8 cellular contexts compared by ENCODE assay signal in the genomic region with DNA sequence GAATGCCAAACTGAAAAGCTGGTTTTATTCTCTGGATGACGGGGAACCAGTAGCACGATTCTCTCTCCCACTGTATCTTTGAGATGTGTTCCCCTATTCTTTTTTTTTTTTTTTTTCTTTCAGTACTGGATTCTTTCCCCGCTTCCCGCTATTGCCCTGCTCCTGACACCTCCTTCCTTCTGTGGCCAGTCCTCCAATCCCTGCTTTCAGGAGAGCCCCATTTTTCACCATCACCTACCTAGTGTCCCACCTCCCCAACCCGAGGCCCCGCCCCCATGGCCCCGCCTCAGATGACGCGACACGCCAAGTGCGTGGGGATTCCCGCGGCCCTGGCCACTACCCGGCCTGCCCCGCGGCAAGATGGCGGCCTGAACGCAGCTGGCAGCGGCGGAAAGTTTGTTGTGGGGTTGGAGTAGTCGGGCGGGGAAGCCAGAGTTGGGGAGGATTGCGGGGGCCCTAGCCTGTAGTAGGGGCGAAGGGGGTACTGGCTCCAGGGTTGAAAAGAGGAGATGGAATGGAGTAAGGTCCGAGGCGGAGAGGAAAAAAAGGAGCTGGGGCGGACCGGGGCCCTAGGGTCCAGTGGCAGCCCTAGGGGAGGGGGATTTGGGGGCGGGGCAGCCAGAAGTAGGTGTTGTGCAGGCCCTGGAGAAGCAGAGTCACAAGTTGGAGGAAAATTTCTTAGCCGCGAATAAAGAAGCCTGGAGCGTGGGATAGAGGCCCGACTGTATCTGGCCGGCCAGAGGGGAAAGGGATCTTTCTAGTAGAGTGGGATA. TPM values are rescaled to one million over a fixed set of nuclear protein-coding genes. Genes with fewer than 3 reads are reported as not detected.
DNase-seq lines count a peak whose midpoint lies in the region; ATAC-seq, FAIRE-seq and TF ChIP-seq lines count a peak whose summit lies in the region.

A gene with protein sequence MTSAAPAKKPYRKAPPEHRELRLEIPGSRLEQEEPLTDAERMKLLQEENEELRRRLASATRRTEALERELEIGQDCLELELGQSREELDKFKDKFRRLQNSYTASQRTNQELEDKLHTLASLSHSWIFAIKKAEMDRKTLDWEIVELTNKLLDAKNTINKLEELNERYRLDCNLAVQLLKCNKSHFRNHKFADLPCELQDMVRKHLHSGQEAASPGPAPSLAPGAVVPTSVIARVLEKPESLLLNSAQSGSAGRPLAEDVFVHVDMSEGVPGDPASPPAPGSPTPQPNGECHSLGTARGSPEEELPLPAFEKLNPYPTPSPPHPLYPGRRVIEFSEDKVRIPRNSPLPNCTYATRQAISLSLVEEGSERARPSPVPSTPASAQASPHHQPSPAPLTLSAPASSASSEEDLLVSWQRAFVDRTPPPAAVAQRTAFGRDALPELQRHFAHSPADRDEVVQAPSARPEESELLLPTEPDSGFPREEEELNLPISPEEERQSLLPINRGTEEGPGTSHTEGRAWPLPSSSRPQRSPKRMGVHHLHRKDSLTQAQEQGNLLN (plus strand): TSS at position 336 of the 773 bp plus-strand sequence. CDS start 21,432 bp downstream, outside the sequence.

- DNase-seq in GM12864 (ENCODE audit: low read depth), result peak; percentile 46
- DNase-seq in NCI-H1694 treated with DMSO at 0.1 percent for 48 hours (lab: John Stamatoyannopoulos, UW), result peak; percentile 69
- peak; percentile 93 for DNase-seq in T-helper 2 cell treated with Interferon-gamma antibody and Interleukin-4, amounts not matched to agents 5 μg/mL and 100 μg/mL, for 36 hours (ENCODE audit: low spot score)
- DNase-seq in anterior cingulate cortex (lab: John Stamatoyannopoulos, UW), result peak in 57 of 58 donors; percentile 51 to 95 (median 86)
- DNase-seq in right cardiac atrium, result peak; percentile 93 to 98 (median 97)
- DNase-seq in pulmonary artery endothelial cell (ENCODE audit: low read depth, low spot score), result peak; percentile 59
- DNase-seq in urothelium cell line (ENCODE audit: low spot score), result peak; percentile 97

- H3K9me3 Mint-ChIP-seq in T-helper 2 cell treated with Interferon-gamma antibody and Interleukin-4, amounts not matched to agents 5 μg/mL and 100 μg/mL, for 36 hours, result no peaks in the 10 kb centered on the region

- peak; percentile 94 for FAIRE-seq in urothelium cell line (lab: Jason Lieb, UNC)

- WGBS in right cardiac atrium, result 1% methylated on average over 34 of the region's 34 CpGs

- intact Hi-C loops in right cardiac atrium (cut with DNase I), result no loop called here

- H3K27ac Mint-ChIP-seq in T-helper 2 cell treated with Interferon-gamma antibody and Interleukin-4, amounts not matched to agents 5 μg/mL and 100 μg/mL, for 36 hours, result peak within 1 kb of the TSS; percentile 93

- H3K4me3 Mint-ChIP-seq in T-helper 2 cell treated with Interferon-gamma antibody and Interleukin-4, amounts not matched to agents 5 μg/mL and 100 μg/mL, for 36 hours, result peak within 1 kb of the TSS; percentile 95

- peak within 1 kb of the TSS; percentile 86 for H3K4me3 ChIP-seq in GM12864 (ENCODE audit: low read depth, low read length)
- H3K4me3 ChIP-seq in right cardiac atrium (ENCODE audit: low read length), result peak within 1 kb of the TSS; percentile 88

- H3K36me3 Mint-ChIP-seq in T-helper 2 cell treated with Interferon-gamma antibody and Interleukin-4, amounts not matched to agents 5 μg/mL and 100 μg/mL, for 36 hours (ENCODE audit: low read depth), result no peaks in the 10 kb centered on the region

- ATAC-seq in HG02759 (IDR thresholded peaks at IDR 0.05; ENCODE audit: unreplicated experiment) (peak; percentile 98), right cardiac atrium (peak; percentile 100)

- H3K4me1 ChIP-seq in right cardiac atrium (ENCODE audit: control insufficient read depth, insufficient read depth, low read length), result peaks cover 9% of the 10 kb centered on the region

- TF ChIP-seq CTCF in GM12864 (IDR thresholded peaks at IDR 0.05; ENCODE audit: low read depth, low read length, missing control alignments), result no peak

- peak within 1 kb of the TSS; percentile 51 for H3K27ac ChIP-seq in right cardiac atrium (ENCODE audit: low read length)

- peaks cover 21% of the 10 kb centered on the region for H3K4me1 Mint-ChIP-seq in T-helper 2 cell treated with Interferon-gamma antibody and Interleukin-4, amounts not matched to agents 5 μg/mL and 100 μg/mL, for 36 hours (ENCODE audit: low read depth)

- no peaks in the 10 kb centered on the region for H3K9me3 ChIP-seq in right cardiac atrium (ENCODE audit: control insufficient read depth, low read length)

- H3K27me3 Mint-ChIP-seq in T-helper 2 cell treated with Interferon-gamma antibody and Interleukin-4, amounts not matched to agents 5 μg/mL and 100 μg/mL, for 36 hours (ENCODE audit: low read depth), result no peaks in the 10 kb centered on the region

- no peaks in the 10 kb centered on the region for H3K27me3 ChIP-seq in right cardiac atrium (ENCODE audit: control insufficient read depth, insufficient read depth)

RNA-seq across cellular contexts. Expression of the gene that starts here (rescaled TPM):
- total RNA-seq in right cardiac atrium (10 to 100 TPM; 17.2 to 23.9 (median 20.1) TPM), pulmonary artery endothelial cell (8.9 and 9.2 TPM in 2 replicates)
- 15.5 TPM for polyA plus RNA-seq in right cardiac atrium

Comparison
In these comparisons a context has a peak if more than half of its experiments do, and no peak if none do; other contexts are left out.
1. Peak in every context shown above with its lines: DNase-seq, ATAC-seq, H3K4me3 ChIP-seq and H3K27ac ChIP-seq.
2. DNase-seq: peak in every context shown above with its lines; median percentile 97 in right cardiac atrium; 97 in urothelium cell line; 93 in T-helper 2 cell treated with Interferon-gamma antibody and Interleukin-4, amounts not matched to agents 5 μg/mL and 100 μg/mL, for 36 hours; 86 in anterior cingulate cortex; 69 in NCI-H1694 treated with DMSO at 0.1 percent for 48 hours; 59 in pulmonary artery endothelial cell; 46 in GM12864.